33 cellular contexts compared by ENCODE assay signal in genomic region chr7:3070908-3071307, GRCh38. TPM values are rescaled to one million over a fixed set of nuclear protein-coding genes. Genes with fewer than 3 reads are reported as not detected.
"Had no signal": no experiment of that assay in that cellular context is flagged by ENCODE, and none has a peak within 500 bp of the region (broad histone marks: within the 10 kb centered on the region; RNA-seq: fewer than 3 reads in every experiment).

No MANE protein-coding gene starts in this region.

- H3K9me3 ChIP-seq: MG63, SJSA1, SK-N-SH had no signal

- H3K27ac ChIP-seq: ascending aorta, cardiac muscle cell, Peyer's patch, SJSA1 had no signal

- ATAC-seq: activated CD8-positive, alpha-beta T cell treated with anti-CD3 and anti-CD28 coated beads for 36 hours; activated naive CD8-positive, alpha-beta T cell treated with anti-CD3 and anti-CD28 coated beads, Interleukin-2, amount 50 U/mL, for 24 hours; activated T-cell treated with anti-CD3 and anti-CD28 coated beads, Interleukin-2, amount 50 U/mL, for 72 hours; activated T-helper 17 cell treated with anti-CD3 and anti-CD28 coated beads, Interleukin-2, amount 50 U/mL, for 72 hours; PC-3 had no signal

- H3K36me3 ChIP-seq: ascending aorta, cardiac muscle cell, MG63, Peyer's patch, SJSA1 had no signal

- H3K4me1 ChIP-seq: SJSA1 had no signal

- H3K4me3 ChIP-seq: ascending aorta, cardiac muscle cell, MG63, Peyer's patch, SJSA1 had no signal

- H3K27ac Mint-ChIP-seq: activated CD4-positive, alpha-beta T cell treated with anti-CD3 and anti-CD28 coated beads, Interleukin-2, amount 10 ng/mL, durations not matched to agents 24 days and 14 days; activated naive CD8-positive, alpha-beta T cell; activated naive CD8-positive, alpha-beta T cell treated with anti-CD3 and anti-CD28 coated beads, Interleukin-2, amount 50 U/mL, for 24 hours; activated T-cell treated with anti-CD3 and anti-CD28 coated beads, Interleukin-2, amount 50 U/mL, for 72 hours; T-helper 1 cell treated with Interleukin-12 subunit alpha and Interleukin-12 subunit beta and Interleukin-4 antibody, amounts not matched to agents 30 μg/mL and 1 μg/mL, for 36 hours; T-helper 2 cell treated with Interferon-gamma antibody and Interleukin-4, amounts not matched to agents 5 μg/mL and 100 μg/mL, for 36 hours had no signal

- H3K27me3 Mint-ChIP-seq: activated CD4-positive, alpha-beta T cell treated with anti-CD3 and anti-CD28 coated beads, Interleukin-2, amount 10 ng/mL, durations not matched to agents 24 days and 14 days; activated CD8-positive, alpha-beta T cell treated with anti-CD3 and anti-CD28 coated beads for 36 hours; activated naive CD8-positive, alpha-beta T cell; activated naive CD8-positive, alpha-beta T cell treated with anti-CD3 and anti-CD28 coated beads, Interleukin-2, amount 50 U/mL, for 24 hours; activated T-helper 17 cell treated with anti-CD3 and anti-CD28 coated beads, Interleukin-2, amount 50 U/mL, for 72 hours had no signal

- H3K27me3 ChIP-seq: ascending aorta, cardiac muscle cell, Peyer's patch had no signal

- DNase-seq: activated CD4-positive, alpha-beta T cell treated with anti-CD3 and anti-CD28 coated beads, Interleukin-2, amount 10 ng/mL, durations not matched to agents 24 days and 14 days; activated CD4-positive, alpha-beta T cell treated with anti-CD3 and anti-CD28 coated beads, Interleukin-2, amount 50 U/mL, for 4 hours; activated CD8-positive, alpha-beta T cell treated with anti-CD3 and anti-CD28 coated beads for 36 hours; activated gamma-delta T cell; activated naive CD4-positive, alpha-beta T cell treated with Interleukin-2 at 50 U/mL for 16 hours; activated naive CD8-positive, alpha-beta T cell treated with anti-CD3 and anti-CD28 coated beads, Interleukin-2, amount 50 U/mL, for 24 hours; activated T-cell treated with anti-CD3 and anti-CD28 coated beads, Interleukin-2, amount 50 U/mL, for 1 hour; activated T-cell treated with anti-CD3 and anti-CD28 coated beads, Interleukin-2, amount 50 U/mL, for 72 hours; Kasumi-1; MG63; NCI-H1048; NCI-H1105 treated with DMSO at 0.1 percent for 48 hours; NCI-H1436; NCI-H1694 treated with DMSO at 0.1 percent for 48 hours; NCI-H2029; NCI-H2107; NCI-H2171; NCI-H510A; NCI-H526; NCI-H748 treated with DMSO at 0.1 percent for 48 hours; NK-92 treated with Interleukin-12 subunit alpha and Interleukin-12 subunit beta, amount 100 ng/mL, for 24 hours; PC-3; Peyer's patch; RPMI8226; SHP77 treated with DMSO at 0.1 percent for 48 hours; SK-N-SH had no signal

- H3K4me3 Mint-ChIP-seq: activated CD4-positive, alpha-beta T cell treated with anti-CD3 and anti-CD28 coated beads, Interleukin-2, amount 10 ng/mL, durations not matched to agents 24 days and 14 days; activated CD8-positive, alpha-beta T cell treated with anti-CD3 and anti-CD28 coated beads for 36 hours; activated naive CD8-positive, alpha-beta T cell; activated naive CD8-positive, alpha-beta T cell treated with anti-CD3 and anti-CD28 coated beads, Interleukin-2, amount 50 U/mL, for 24 hours; T-helper 1 cell treated with Interleukin-12 subunit alpha and Interleukin-12 subunit beta and Interleukin-4 antibody, amounts not matched to agents 30 μg/mL and 1 μg/mL, for 36 hours had no signal

RNA-seq across cellular contexts. Expression of gene CARD11, which starts 27.2 kb away (rescaled TPM):
- total RNA-seq: PC-3 had no signal
